ENCODE assay signal across 1 cellular context in the genomic region with DNA sequence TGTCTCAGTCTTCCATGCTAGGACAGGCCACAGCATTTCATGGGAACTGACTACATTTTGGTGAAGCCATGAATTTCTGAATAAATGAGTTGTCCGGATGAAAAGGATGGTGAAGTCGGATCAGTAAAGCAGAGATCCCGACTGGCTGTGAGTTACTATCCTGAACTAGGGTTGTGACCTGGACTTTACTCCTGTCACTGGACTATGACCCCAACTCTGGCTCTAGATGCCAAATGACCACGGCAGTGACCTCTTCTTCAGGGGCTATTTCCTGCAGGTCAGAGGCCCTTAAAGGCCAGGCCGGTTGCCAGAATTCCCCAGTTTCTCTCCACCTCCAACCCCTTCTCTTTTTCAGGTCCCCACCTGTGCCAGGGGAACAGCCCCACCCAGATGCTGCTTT.
TF ChIP-seq lines count a peak whose summit lies in the region.

No MANE protein-coding gene starts in this region.

TF ChIP-seq in liver, 16 proteins besides CTCF, POLR2A, EP300 and RAD21 (continued from another document):
- TF ChIP-seq FOXA1 (IDR thresholded peaks at IDR 0.05) (no peak), YY1 (IDR thresholded peaks at IDR 0.05) (no peak)
